In the genomic region with DNA sequence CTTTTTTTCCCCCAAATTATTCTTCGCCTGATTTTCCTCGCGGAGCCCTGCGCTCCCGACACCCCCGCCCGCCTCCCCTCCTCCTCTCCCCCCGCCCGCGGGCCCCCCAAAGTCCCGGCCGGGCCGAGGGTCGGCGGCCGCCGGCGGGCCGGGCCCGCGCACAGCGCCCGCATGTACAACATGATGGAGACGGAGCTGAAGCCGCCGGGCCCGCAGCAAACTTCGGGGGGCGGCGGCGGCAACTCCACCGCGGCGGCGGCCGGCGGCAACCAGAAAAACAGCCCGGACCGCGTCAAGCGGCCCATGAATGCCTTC, we compare ENCODE assay signal across 1 cellular context.
TF ChIP-seq lines count a peak whose summit lies in the region.

No MANE protein-coding gene starts in this region.

TF ChIP-seq in GM23338, 12 proteins besides CTCF, POLR2A, EP300 and RAD21 (continued from another document):
- TF ChIP-seq, protein P1, sequence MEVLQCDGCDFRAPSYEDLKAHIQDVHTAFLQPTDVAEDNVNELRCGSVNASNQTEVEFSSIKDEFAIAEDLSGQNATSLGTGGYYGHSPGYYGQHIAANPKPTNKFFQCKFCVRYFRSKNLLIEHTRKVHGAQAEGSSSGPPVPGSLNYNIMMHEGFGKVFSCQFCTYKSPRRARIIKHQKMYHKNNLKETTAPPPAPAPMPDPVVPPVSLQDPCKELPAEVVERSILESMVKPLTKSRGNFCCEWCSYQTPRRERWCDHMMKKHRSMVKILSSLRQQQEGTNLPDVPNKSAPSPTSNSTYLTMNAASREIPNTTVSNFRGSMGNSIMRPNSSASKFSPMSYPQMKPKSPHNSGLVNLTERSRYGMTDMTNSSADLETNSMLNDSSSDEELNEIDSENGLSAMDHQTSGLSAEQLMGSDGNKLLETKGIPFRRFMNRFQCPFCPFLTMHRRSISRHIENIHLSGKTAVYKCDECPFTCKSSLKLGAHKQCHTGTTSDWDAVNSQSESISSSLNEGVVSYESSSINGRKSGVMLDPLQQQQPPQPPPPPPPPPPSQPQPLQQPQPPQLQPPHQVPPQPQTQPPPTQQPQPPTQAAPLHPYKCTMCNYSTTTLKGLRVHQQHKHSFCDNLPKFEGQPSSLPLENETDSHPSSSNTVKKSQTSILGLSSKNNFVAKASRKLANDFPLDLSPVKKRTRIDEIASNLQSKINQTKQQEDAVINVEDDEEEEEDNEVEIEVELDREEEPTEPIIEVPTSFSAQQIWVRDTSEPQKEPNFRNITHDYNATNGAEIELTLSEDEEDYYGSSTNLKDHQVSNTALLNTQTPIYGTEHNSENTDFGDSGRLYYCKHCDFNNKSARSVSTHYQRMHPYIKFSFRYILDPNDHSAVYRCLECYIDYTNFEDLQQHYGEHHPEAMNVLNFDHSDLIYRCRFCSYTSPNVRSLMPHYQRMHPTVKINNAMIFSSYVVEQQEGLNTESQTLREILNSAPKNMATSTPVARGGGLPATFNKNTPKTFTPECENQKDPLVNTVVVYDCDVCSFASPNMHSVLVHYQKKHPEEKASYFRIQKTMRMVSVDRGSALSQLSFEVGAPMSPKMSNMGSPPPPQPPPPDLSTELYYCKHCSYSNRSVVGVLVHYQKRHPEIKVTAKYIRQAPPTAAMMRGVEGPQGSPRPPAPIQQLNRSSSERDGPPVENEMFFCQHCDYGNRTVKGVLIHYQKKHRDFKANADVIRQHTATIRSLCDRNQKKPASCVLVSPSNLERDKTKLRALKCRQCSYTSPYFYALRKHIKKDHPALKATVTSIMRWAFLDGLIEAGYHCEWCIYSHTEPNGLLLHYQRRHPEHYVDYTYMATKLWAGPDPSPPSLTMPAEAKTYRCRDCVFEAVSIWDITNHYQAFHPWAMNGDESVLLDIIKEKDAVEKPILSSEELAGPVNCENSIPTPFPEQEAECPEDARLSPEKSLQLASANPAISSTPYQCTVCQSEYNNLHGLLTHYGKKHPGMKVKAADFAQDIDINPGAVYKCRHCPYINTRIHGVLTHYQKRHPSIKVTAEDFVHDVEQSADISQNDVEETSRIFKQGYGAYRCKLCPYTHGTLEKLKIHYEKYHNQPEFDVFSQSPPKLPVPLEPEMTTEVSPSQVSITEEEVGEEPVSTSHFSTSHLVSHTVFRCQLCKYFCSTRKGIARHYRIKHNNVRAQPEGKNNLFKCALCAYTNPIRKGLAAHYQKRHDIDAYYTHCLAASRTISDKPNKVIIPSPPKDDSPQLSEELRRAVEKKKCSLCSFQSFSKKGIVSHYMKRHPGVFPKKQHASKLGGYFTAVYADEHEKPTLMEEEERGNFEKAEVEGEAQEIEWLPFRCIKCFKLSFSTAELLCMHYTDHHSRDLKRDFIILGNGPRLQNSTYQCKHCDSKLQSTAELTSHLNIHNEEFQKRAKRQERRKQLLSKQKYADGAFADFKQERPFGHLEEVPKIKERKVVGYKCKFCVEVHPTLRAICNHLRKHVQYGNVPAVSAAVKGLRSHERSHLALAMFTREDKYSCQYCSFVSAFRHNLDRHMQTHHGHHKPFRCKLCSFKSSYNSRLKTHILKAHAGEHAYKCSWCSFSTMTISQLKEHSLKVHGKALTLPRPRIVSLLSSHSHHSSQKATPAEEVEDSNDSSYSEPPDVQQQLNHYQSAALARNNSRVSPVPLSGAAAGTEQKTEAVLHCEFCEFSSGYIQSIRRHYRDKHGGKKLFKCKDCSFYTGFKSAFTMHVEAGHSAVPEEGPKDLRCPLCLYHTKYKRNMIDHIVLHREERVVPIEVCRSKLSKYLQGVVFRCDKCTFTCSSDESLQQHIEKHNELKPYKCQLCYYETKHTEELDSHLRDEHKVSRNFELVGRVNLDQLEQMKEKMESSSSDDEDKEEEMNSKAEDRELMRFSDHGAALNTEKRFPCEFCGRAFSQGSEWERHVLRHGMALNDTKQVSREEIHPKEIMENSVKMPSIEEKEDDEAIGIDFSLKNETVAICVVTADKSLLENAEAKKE (CRISPR knock-in tag; IDR thresholded peaks at IDR 0.05), result no peak
- TF ChIP-seq CREB1 (CRISPR knock-in tag; IDR thresholded peaks at IDR 0.05; ENCODE audit: low read depth), result no peak
- no peak for TF ChIP-seq POLR2AphosphoS5 (IDR thresholded peaks at IDR 0.05; ENCODE audit: low read depth)
- TF ChIP-seq, protein P2, sequence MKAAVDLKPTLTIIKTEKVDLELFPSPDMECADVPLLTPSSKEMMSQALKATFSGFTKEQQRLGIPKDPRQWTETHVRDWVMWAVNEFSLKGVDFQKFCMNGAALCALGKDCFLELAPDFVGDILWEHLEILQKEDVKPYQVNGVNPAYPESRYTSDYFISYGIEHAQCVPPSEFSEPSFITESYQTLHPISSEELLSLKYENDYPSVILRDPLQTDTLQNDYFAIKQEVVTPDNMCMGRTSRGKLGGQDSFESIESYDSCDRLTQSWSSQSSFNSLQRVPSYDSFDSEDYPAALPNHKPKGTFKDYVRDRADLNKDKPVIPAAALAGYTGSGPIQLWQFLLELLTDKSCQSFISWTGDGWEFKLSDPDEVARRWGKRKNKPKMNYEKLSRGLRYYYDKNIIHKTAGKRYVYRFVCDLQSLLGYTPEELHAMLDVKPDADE (IDR thresholded peaks at IDR 0.05), result no peak
- TF ChIP-seq STAT1 (IDR thresholded peaks at IDR 0.05; ENCODE audit: unreplicated experiment), result no peak
- no peak for TF ChIP-seq ZNF114 (CRISPR knock-in tag; IDR thresholded peaks at IDR 0.05)
- TF ChIP-seq ZNF331 (CRISPR knock-in tag; IDR thresholded peaks at IDR 0.05; ENCODE audit: low read depth), result no peak
- TF ChIP-seq, protein P3, sequence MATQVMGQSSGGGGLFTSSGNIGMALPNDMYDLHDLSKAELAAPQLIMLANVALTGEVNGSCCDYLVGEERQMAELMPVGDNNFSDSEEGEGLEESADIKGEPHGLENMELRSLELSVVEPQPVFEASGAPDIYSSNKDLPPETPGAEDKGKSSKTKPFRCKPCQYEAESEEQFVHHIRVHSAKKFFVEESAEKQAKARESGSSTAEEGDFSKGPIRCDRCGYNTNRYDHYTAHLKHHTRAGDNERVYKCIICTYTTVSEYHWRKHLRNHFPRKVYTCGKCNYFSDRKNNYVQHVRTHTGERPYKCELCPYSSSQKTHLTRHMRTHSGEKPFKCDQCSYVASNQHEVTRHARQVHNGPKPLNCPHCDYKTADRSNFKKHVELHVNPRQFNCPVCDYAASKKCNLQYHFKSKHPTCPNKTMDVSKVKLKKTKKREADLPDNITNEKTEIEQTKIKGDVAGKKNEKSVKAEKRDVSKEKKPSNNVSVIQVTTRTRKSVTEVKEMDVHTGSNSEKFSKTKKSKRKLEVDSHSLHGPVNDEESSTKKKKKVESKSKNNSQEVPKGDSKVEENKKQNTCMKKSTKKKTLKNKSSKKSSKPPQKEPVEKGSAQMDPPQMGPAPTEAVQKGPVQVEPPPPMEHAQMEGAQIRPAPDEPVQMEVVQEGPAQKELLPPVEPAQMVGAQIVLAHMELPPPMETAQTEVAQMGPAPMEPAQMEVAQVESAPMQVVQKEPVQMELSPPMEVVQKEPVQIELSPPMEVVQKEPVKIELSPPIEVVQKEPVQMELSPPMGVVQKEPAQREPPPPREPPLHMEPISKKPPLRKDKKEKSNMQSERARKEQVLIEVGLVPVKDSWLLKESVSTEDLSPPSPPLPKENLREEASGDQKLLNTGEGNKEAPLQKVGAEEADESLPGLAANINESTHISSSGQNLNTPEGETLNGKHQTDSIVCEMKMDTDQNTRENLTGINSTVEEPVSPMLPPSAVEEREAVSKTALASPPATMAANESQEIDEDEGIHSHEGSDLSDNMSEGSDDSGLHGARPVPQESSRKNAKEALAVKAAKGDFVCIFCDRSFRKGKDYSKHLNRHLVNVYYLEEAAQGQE (IDR thresholded peaks at IDR 0.05; ENCODE audit: unreplicated experiment), result no peak
- no peak for TF ChIP-seq EZH2phosphoT487 (IDR thresholded peaks at IDR 0.05; ENCODE audit: unreplicated experiment)
